20 cellular contexts compared by ENCODE assay signal in the genomic region with DNA sequence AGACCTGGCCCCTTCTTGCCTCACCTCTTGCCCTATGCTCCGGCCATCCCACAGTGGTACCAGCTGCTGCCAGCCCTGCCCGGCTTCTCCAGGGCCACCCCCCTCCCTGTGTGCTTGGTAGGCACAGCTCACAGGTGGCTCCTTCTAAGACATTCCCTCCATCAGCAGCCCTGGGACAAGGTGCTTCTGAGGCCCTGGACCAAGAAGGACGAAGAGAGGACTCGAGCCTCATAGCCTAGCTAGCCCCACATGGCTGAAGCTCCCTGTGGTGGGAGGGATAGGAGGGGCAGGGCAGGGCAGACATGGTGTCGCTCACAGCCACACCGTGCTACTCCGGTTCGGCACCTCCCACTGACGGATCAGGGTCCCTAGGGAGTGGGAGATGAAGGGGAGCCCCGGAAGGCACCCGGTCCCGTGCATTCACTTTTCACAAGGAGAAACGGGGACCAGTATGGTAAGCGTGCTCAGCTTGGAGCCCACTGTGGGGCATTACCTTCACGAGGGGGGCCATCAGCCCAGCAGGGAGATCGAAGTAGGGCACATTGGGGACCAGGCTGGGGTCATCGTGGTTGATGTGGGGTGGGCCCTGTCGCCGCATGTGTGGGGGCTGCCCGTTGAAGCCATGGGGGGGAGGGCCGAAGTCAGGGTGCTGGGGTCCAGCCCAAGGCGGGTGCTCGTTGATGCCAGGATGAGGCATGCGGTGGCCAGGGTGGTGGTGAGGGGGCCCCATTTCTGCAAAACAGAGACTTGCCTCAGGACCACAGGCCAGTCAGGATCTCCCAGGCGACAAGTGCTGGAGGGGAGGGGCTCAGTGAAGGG. TPM values are rescaled to one million over a fixed set of nuclear protein-coding genes. Genes with fewer than 3 reads are reported as not detected.
DNase-seq lines count a peak whose midpoint lies in the region; ATAC-seq, FAIRE-seq and TF ChIP-seq lines count a peak whose summit lies in the region.
"Had no signal": no experiment of that assay in that cellular context is flagged by ENCODE, and none has a peak within 500 bp of the region (broad histone marks: within the 10 kb centered on the region; RNA-seq: fewer than 3 reads in every experiment).

No MANE protein-coding gene starts in this region.

- intact Hi-C loops in K562 (cut with micrococcal nuclease): no loop called here

- peak; percentile 8 for DNase-seq in AG20443 (ENCODE audit: low spot score)
- peak; percentile 17 for DNase-seq in GM13977 (ENCODE audit: low spot score)
- peak in 2 of 4 experiments; percentile 13 to 17 for DNase-seq in K562 (ENCODE audit: extremely low read depth in 1 of 4, low spot score in 3 of 4)
- no peak for DNase-seq in kidney tubule cell (ENCODE audit: low spot score)
- DNase-seq: COR-L47, DMS153, GDM1, KG1, NCI-H187, NCI-H2227 treated with DMSO at 0.1 percent for 48 hours, NCI-H510A treated with DMSO at 0.1 percent for 48 hours, NCI-H774, Right ventricle myocardium superior, SW 1271 had no signal

- H3K36me3 ChIP-seq in K562 (ENCODE audit: control insufficient read depth, insufficient read depth, low read length): peaks cover 94% of the 10 kb centered on the region

- H3K9me3 ChIP-seq in K562 (replicated peaks; ENCODE audit: control insufficient read depth, insufficient read depth, low read depth, low read length): no peaks in the 10 kb centered on the region

- H3K79me2 ChIP-seq in K562 (ENCODE audit: control insufficient read depth, insufficient read depth, low read length): no peaks in the 10 kb centered on the region

- TF ChIP-seq CTCF in GM13977 (IDR thresholded peaks at IDR 0.05; ENCODE audit: extremely low read depth, insufficient read depth, missing control alignments): no peak
- TF ChIP-seq CTCF in K562 (IDR thresholded peaks at IDR 0.05 in 2 of 3, conservative IDR thresholded peaks at IDR 0.05 in 1 of 3; ENCODE audit: insufficient read depth in 2 of 3, low read depth in 1 of 3, low read length in 3 of 3): no peak

- H2AFZ ChIP-seq in K562 (ENCODE audit: low read depth, low read length): no peak overlapping the region
- H2AFZ ChIP-seq: GM23338 had no signal

- no TSS peak for BruUV-seq in K562 (replicated peaks; lab: Mats Ljungman, UMichigan)

- FAIRE-seq in K562 (lab: Jason Lieb, UNC): no peak
- FAIRE-seq: RCC 7860 had no signal

- H3K4me3 ChIP-seq in K562: no peak overlapping the region
- H3K4me3 ChIP-seq: GM23338 had no signal

- no peak for TF ChIP-seq POLR2A in K562 (conservative IDR thresholded peaks at IDR 0.05)

- in situ Hi-C loops in GM13977 (cut with MboI; ENCODE audit: low pct_unique_long_range_greater_than_20kb, low sequenced_read_pairs, unreplicated experiment): no loop called here
- in situ Hi-C loops in K562 (cut with MboI): no loop called here

- no peak overlapping the region for H3K9ac ChIP-seq in K562 (ENCODE audit: insufficient read depth in 1 of 2, low read depth in 2 of 2, low read length in 2 of 2)

- H4K20me1 ChIP-seq in K562 (replicated peaks; ENCODE audit: control insufficient read depth, insufficient read depth, low read length): peaks cover 12% of the 10 kb centered on the region; the same call in 1 of the 2 replicates

- no peak overlapping the region for H3K27ac ChIP-seq in K562 (ENCODE audit: extremely low read depth, low read depth, low read length)

- no peaks in the 10 kb centered on the region for H3K27me3 ChIP-seq in K562 (ENCODE audit: control insufficient read depth in 2 of 2, insufficient read depth in 2 of 2, low read length in 2 of 2)

- ATAC-seq in K562 (no peak), GM19328 (IDR thresholded peaks at IDR 0.05; ENCODE audit: unreplicated experiment) (no peak)
- ATAC-seq: GM23338, HCT116 had no signal

- TF ChIP-seq EP300 in K562 (IDR thresholded peaks at IDR 0.05; ENCODE audit: low read length): no peak

- 98% methylated on average over 15 of the region's 25 CpGs for WGBS in K562 (ENCODE audit: insufficient coverage, low coverage, missing lambda C conversion rate)

- POLR2A ChIA-PET in K562 (lab: Yijun Ruan, JAX): interaction anchor here (0.7 to 2.4 kb wide), 3 partner anchors 8 to 12 kb away, joined by 4 to 9 read pairs (median 4); no protein-coding TSS in a partner anchor

- TF ChIP-seq RAD21 in K562 (CRISPR knock-in tag; conservative IDR thresholded peaks at IDR 0.05 in 1 of 2, IDR thresholded peaks at IDR 0.05 in 1 of 2): no peak

- no peaks in the 10 kb centered on the region for H3K9me1 ChIP-seq in K562 (ENCODE audit: control insufficient read depth, insufficient read depth, low read length)

- H3K4me2 ChIP-seq in K562 (ENCODE audit: insufficient read depth, low read length): no peak overlapping the region
- H3K4me2 ChIP-seq: GM23338 had no signal

- H3K4me1 ChIP-seq in K562 (replicated peaks in 1 of 2; ENCODE audit: control insufficient read depth in 2 of 2, insufficient read depth in 2 of 2, low read length in 2 of 2): peaks cover 0 to 12% of the 10 kb centered on the region in 2 experiments; a peak in 2 of 5 replicates

- CTCF ChIA-PET in K562 (lab: Yijun Ruan, JAX; ENCODE audit: low intra/inter-chr PET ratio): no interaction called here

RNA-seq across cellular contexts. Expression of a gene that starts 19.5 kb away (rescaled TPM):
- total RNA-seq in K562 (2011; cell fraction: chromatin; rRNA removed; ENCODE audit: low replicate concordance): 69.6 and 152 TPM in 2 replicates
- total RNA-seq in K562 (2011; cell fraction: nucleolus; rRNA removed): 74.1 and 82.9 TPM in 2 replicates
- 82.4 and 95.0 TPM in 2 replicates for total RNA-seq in K562 (2011; cell fraction: nucleoplasm; rRNA removed)
- total RNA-seq in K562 (2014; rRNA removed) (7.8 and 9.6 TPM in 2 replicates), K562 (2014; rRNA removed; fragmentation: Illumina TruSeq; extraction: Trizol) (4.5 and 6.9 TPM in 2 replicates), K562 (2015; rRNA removed; fragmentation: Illumina TruSeq; extraction: Trizol) (10.1 and 10.8 TPM in 2 replicates), K562 (2021) (76.7 and 85.1 TPM in 2 replicates)
- polyA plus RNA-seq in K562 (2011; rRNA removed) (4.9 and 9.0 TPM in 2 replicates), K562 (2014; fragmentation: Illumina TruSeq; extraction: Trizol) (26.3 and 41.8 TPM in 2 replicates), K562 (2014; fragmentation: Nextera tagmentation; extraction: Ambion mirVana) (under 1 TPM; 0.60 to 0.75 TPM), K562 (2014; rRNA removed) (34.3 and 36.7 TPM in 2 replicates)
- polyA plus RNA-seq in K562 (2011; cell fraction: cytosol; rRNA removed): 5.3 and 7.6 TPM in 2 replicates
- polyA plus RNA-seq in K562 (2011; cell fraction: nucleus; rRNA removed): 47.7 and 60.8 TPM in 2 replicates
- polyA plus RNA-seq in K562 (2012): 37.7 and 48.9 TPM in 2 replicates
- 4.3 and 4.9 TPM in 2 replicates for polyA minus RNA-seq in K562 (2011; rRNA and poly(A)+ RNA removed)
- polyA minus RNA-seq in K562 (2011; cell fraction: cytosol; rRNA and poly(A)+ RNA removed): 24.6 and 35.2 TPM in 2 replicates
- polyA minus RNA-seq in K562 (2011; cell fraction: nucleus; rRNA and poly(A)+ RNA removed): 23.3 and 23.4 TPM in 2 replicates

RNA-seq across cellular contexts. Expression of a gene that starts 26.6 kb away (rescaled TPM):
- 21.2 and 28.6 TPM in 2 replicates for total RNA-seq in K562 (2011; cell fraction: chromatin; rRNA removed; ENCODE audit: low replicate concordance)
- 10.8 and 13.3 TPM in 2 replicates for total RNA-seq in K562 (2011; cell fraction: nucleolus; rRNA removed)
- total RNA-seq in K562 (2011; cell fraction: nucleoplasm; rRNA removed): 10.6 and 15.0 TPM in 2 replicates
- total RNA-seq in K562 (2014; rRNA removed): 2.2 and 4.1 TPM in 2 replicates
- total RNA-seq in K562 (2014; rRNA removed; fragmentation: Illumina TruSeq; extraction: Trizol): 3.5 and 4.2 TPM in 2 replicates
- 3.5 and 3.8 TPM in 2 replicates for total RNA-seq in K562 (2015; rRNA removed; fragmentation: Illumina TruSeq; extraction: Trizol)
- 4.7 and 6.6 TPM in 2 replicates for total RNA-seq in K562 (2021)
- 2.8 TPM in 2 replicates for polyA plus RNA-seq in K562 (2011; rRNA removed)
- 1.9 and 3.4 TPM in 2 replicates for polyA plus RNA-seq in K562 (2011; cell fraction: cytosol; rRNA removed)
- polyA plus RNA-seq in K562 (2011; cell fraction: nucleus; rRNA removed): 5.4 and 11.4 TPM in 2 replicates
- 3.7 and 4.9 TPM in 2 replicates for polyA plus RNA-seq in K562 (2012)
- 4.7 and 7.7 TPM in 2 replicates for polyA plus RNA-seq in K562 (2014; fragmentation: Illumina TruSeq; extraction: Trizol)
- polyA plus RNA-seq in K562 (2014; fragmentation: Nextera tagmentation; extraction: Ambion mirVana): under 1 TPM; 0.41 to 0.51 TPM
- polyA plus RNA-seq in K562 (2014; rRNA removed): 4.3 and 5.2 TPM in 2 replicates
- polyA minus RNA-seq in K562 (2011; rRNA and poly(A)+ RNA removed): 1.9 and 2.1 TPM in 2 replicates
- 2.7 and 4.2 TPM in 2 replicates for polyA minus RNA-seq in K562 (2011; cell fraction: cytosol; rRNA and poly(A)+ RNA removed)
- polyA minus RNA-seq in K562 (2011; cell fraction: nucleus; rRNA and poly(A)+ RNA removed): 4.4 and 5.7 TPM in 2 replicates

RNA-seq across cellular contexts. Expression of a gene that starts 26.8 kb away (rescaled TPM):
- not detected in 2 replicates for total RNA-seq in K562 (2011; cell fraction: chromatin; rRNA removed; ENCODE audit: low replicate concordance)
- not detected in 2 replicates for total RNA-seq in K562 (2011; cell fraction: nucleolus; rRNA removed)
- not detected in 2 replicates for total RNA-seq in K562 (2011; cell fraction: nucleoplasm; rRNA removed)
- 0.41 TPM in 1 of 2 replicates, not detected in the other for total RNA-seq in K562 (2014; rRNA removed)
- total RNA-seq in K562 (2014; rRNA removed; fragmentation: Illumina TruSeq; extraction: Trizol): 0.18 and 0.19 TPM in 2 replicates
- not detected in 2 replicates for total RNA-seq in K562 (2015; rRNA removed; fragmentation: Illumina TruSeq; extraction: Trizol)
- not detected in 2 replicates for total RNA-seq in K562 (2021)
- polyA plus RNA-seq in K562 (2011; rRNA removed): 0.15 TPM in 1 of 2 replicates, not detected in the other
- not detected in 2 replicates for polyA plus RNA-seq in K562 (2011; cell fraction: cytosol; rRNA removed)
- polyA plus RNA-seq in K562 (2011; cell fraction: nucleus; rRNA removed): not detected in 2 replicates
- polyA plus RNA-seq in K562 (2012): 0.07 TPM in 1 of 2 replicates, not detected in the other
- not detected in 2 replicates for polyA plus RNA-seq in K562 (2014; fragmentation: Illumina TruSeq; extraction: Trizol)
- under 1 TPM; 0.22 to 0.24 TPM for polyA plus RNA-seq in K562 (2014; fragmentation: Nextera tagmentation; extraction: Ambion mirVana)
- not detected in 2 replicates for polyA plus RNA-seq in K562 (2014; rRNA removed)
- polyA minus RNA-seq in K562 (2011; rRNA and poly(A)+ RNA removed): 0.24 TPM in 1 of 2 replicates, not detected in the other
- polyA minus RNA-seq in K562 (2011; cell fraction: cytosol; rRNA and poly(A)+ RNA removed): not detected in 2 replicates
- not detected in 2 replicates for polyA minus RNA-seq in K562 (2011; cell fraction: nucleus; rRNA and poly(A)+ RNA removed)
- total RNA-seq: Daoy, OCI-LY7, Right ventricle myocardium superior had no signal

RNA-seq across cellular contexts. Expression of a gene that starts 49.4 kb away (rescaled TPM):
- 132 and 248 TPM in 2 replicates for total RNA-seq in K562 (2011; cell fraction: chromatin; rRNA removed; ENCODE audit: low replicate concordance)
- 136 and 163 TPM in 2 replicates for total RNA-seq in K562 (2011; cell fraction: nucleolus; rRNA removed)
- total RNA-seq in K562 (2011; cell fraction: nucleoplasm; rRNA removed): 156 and 184 TPM in 2 replicates
- total RNA-seq in K562 (2014; rRNA removed): 18.5 and 24.4 TPM in 2 replicates
- total RNA-seq in K562 (2014; rRNA removed; fragmentation: Illumina TruSeq; extraction: Trizol): 27.8 and 28.4 TPM in 2 replicates
- 25.7 and 27.3 TPM in 2 replicates for total RNA-seq in K562 (2015; rRNA removed; fragmentation: Illumina TruSeq; extraction: Trizol)
- 40.1 and 44.5 TPM in 2 replicates for total RNA-seq in K562 (2021)
- polyA plus RNA-seq in K562 (2011; rRNA removed): 28.0 and 40.1 TPM in 2 replicates
- polyA plus RNA-seq in K562 (2011; cell fraction: cytosol; rRNA removed): 41.7 and 60.4 TPM in 2 replicates
- 28.4 and 51.0 TPM in 2 replicates for polyA plus RNA-seq in K562 (2011; cell fraction: nucleus; rRNA removed)
- 23.2 and 28.7 TPM in 2 replicates for polyA plus RNA-seq in K562 (2012)
- polyA plus RNA-seq in K562 (2014; fragmentation: Illumina TruSeq; extraction: Trizol): 31.3 and 34.3 TPM in 2 replicates
- 10 to 100 TPM; 15.0 to 16.1 TPM for polyA plus RNA-seq in K562 (2014; fragmentation: Nextera tagmentation; extraction: Ambion mirVana)
- 19.3 and 29.4 TPM in 2 replicates for polyA plus RNA-seq in K562 (2014; rRNA removed)
- polyA minus RNA-seq in K562 (2011; rRNA and poly(A)+ RNA removed): 54.7 and 61.3 TPM in 2 replicates
- polyA minus RNA-seq in K562 (2011; cell fraction: cytosol; rRNA and poly(A)+ RNA removed): 47.2 and 51.0 TPM in 2 replicates
- polyA minus RNA-seq in K562 (2011; cell fraction: nucleus; rRNA and poly(A)+ RNA removed): 20.2 and 28.9 TPM in 2 replicates

RNA-seq across cellular contexts. Expression of a gene that starts 51.0 kb away (rescaled TPM):
- 81.9 and 116 TPM in 2 replicates for total RNA-seq in K562 (2011; cell fraction: chromatin; rRNA removed; ENCODE audit: low replicate concordance)
- total RNA-seq in K562 (2011; cell fraction: nucleolus; rRNA removed): 54.3 and 56.0 TPM in 2 replicates
- total RNA-seq in K562 (2011; cell fraction: nucleoplasm; rRNA removed): 55.7 and 62.1 TPM in 2 replicates
- total RNA-seq in K562 (2014; rRNA removed) (11.0 and 13.5 TPM in 2 replicates), K562 (2014; rRNA removed; fragmentation: Illumina TruSeq; extraction: Trizol) (12.2 and 12.3 TPM in 2 replicates), K562 (2015; rRNA removed; fragmentation: Illumina TruSeq; extraction: Trizol) (14.7 and 15.9 TPM in 2 replicates), K562 (2021) (37.1 and 38.1 TPM in 2 replicates)
- polyA plus RNA-seq in K562 (2011; rRNA removed) (7.4 and 16.2 TPM in 2 replicates), K562 (2014; fragmentation: Illumina TruSeq; extraction: Trizol) (25.1 and 28.4 TPM in 2 replicates), K562 (2014; fragmentation: Nextera tagmentation; extraction: Ambion mirVana) (1 to 10 TPM; 4.7 TPM), K562 (2014; rRNA removed) (15.6 and 18.7 TPM in 2 replicates)
- 9.5 and 11.2 TPM in 2 replicates for polyA plus RNA-seq in K562 (2011; cell fraction: cytosol; rRNA removed)
- polyA plus RNA-seq in K562 (2011; cell fraction: nucleus; rRNA removed): 18.8 and 20.5 TPM in 2 replicates
- polyA plus RNA-seq in K562 (2012): 31.3 and 33.6 TPM in 2 replicates
- 15.2 and 18.3 TPM in 2 replicates for polyA minus RNA-seq in K562 (2011; rRNA and poly(A)+ RNA removed)
- polyA minus RNA-seq in K562 (2011; cell fraction: cytosol; rRNA and poly(A)+ RNA removed): 13.2 and 27.3 TPM in 2 replicates
- polyA minus RNA-seq in K562 (2011; cell fraction: nucleus; rRNA and poly(A)+ RNA removed): 17.1 and 27.9 TPM in 2 replicates
